Comparison of ENCODE assay signal across 1 cellular context in the genomic region with DNA sequence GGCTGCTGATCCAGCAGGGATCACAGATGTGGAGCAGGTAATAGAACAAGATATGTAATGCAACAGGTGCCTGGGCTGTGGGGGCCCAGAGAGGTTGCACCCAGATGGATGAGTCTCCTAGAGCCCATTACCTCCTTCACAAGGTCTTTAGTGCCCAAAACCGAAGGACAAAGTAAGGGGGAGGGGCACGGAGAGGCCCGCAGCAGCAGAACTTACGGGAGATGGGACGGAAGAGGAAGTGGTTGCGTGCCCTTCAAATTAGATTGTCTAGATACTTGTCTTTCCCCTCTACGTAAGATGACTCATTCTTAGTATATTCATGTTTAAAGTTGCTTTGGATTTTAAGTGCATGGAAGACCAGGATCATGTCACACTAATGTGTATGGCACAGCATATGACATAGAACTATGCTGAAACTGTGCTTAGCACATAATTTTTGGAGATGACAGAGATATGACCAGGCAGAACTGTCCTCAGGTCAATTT.
TF ChIP-seq lines count a peak whose summit lies in the region.

No MANE protein-coding gene starts in this region.

TF ChIP-seq in HCT116, 20 proteins besides CTCF, POLR2A, EP300 and RAD21 (continued from another document):
- TF ChIP-seq, protein P1, sequence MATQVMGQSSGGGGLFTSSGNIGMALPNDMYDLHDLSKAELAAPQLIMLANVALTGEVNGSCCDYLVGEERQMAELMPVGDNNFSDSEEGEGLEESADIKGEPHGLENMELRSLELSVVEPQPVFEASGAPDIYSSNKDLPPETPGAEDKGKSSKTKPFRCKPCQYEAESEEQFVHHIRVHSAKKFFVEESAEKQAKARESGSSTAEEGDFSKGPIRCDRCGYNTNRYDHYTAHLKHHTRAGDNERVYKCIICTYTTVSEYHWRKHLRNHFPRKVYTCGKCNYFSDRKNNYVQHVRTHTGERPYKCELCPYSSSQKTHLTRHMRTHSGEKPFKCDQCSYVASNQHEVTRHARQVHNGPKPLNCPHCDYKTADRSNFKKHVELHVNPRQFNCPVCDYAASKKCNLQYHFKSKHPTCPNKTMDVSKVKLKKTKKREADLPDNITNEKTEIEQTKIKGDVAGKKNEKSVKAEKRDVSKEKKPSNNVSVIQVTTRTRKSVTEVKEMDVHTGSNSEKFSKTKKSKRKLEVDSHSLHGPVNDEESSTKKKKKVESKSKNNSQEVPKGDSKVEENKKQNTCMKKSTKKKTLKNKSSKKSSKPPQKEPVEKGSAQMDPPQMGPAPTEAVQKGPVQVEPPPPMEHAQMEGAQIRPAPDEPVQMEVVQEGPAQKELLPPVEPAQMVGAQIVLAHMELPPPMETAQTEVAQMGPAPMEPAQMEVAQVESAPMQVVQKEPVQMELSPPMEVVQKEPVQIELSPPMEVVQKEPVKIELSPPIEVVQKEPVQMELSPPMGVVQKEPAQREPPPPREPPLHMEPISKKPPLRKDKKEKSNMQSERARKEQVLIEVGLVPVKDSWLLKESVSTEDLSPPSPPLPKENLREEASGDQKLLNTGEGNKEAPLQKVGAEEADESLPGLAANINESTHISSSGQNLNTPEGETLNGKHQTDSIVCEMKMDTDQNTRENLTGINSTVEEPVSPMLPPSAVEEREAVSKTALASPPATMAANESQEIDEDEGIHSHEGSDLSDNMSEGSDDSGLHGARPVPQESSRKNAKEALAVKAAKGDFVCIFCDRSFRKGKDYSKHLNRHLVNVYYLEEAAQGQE (IDR thresholded peaks at IDR 0.05; ENCODE audit: low read depth) = no peak
- TF ChIP-seq EZH2 (IDR thresholded peaks at IDR 0.05) (no peak), ZNF274 (IDR thresholded peaks at IDR 0.05; ENCODE audit: low read depth, low read length) (no peak), SRF (IDR thresholded peaks at IDR 0.05; ENCODE audit: low read depth) (no peak), ZFX (IDR thresholded peaks at IDR 0.05) (no peak), POLR2AphosphoS5 (IDR thresholded peaks at IDR 0.05; ENCODE audit: low read depth, low read length) (no peak), ELF1 (IDR thresholded peaks at IDR 0.05; ENCODE audit: borderline replicate concordance, low read depth) (no peak), YY1 (IDR thresholded peaks at IDR 0.05; ENCODE audit: extremely low read depth, insufficient replicate concordance, low read depth, low read length) (no peak), SP1 (IDR thresholded peaks at IDR 0.05; ENCODE audit: low read depth) (no peak), JUND (IDR thresholded peaks at IDR 0.05) (no peak), SIN3A (IDR thresholded peaks at IDR 0.05; ENCODE audit: low read depth) (no peak), FOSL1 (IDR thresholded peaks at IDR 0.05; ENCODE audit: low read depth) (no peak), EGR1 (IDR thresholded peaks at IDR 0.05; ENCODE audit: low read depth) (no peak), TCF7L2 (IDR thresholded peaks at IDR 0.05; ENCODE audit: borderline replicate concordance, extremely low read depth, insufficient read depth, insufficient read length) (no peak), CBX3 (IDR thresholded peaks at IDR 0.05; ENCODE audit: low read depth) (no peak), MAX (IDR thresholded peaks at IDR 0.05) (no peak), CEBPB (IDR thresholded peaks at IDR 0.05; ENCODE audit: low read depth) (no peak)
- TF ChIP-seq, protein P2, sequence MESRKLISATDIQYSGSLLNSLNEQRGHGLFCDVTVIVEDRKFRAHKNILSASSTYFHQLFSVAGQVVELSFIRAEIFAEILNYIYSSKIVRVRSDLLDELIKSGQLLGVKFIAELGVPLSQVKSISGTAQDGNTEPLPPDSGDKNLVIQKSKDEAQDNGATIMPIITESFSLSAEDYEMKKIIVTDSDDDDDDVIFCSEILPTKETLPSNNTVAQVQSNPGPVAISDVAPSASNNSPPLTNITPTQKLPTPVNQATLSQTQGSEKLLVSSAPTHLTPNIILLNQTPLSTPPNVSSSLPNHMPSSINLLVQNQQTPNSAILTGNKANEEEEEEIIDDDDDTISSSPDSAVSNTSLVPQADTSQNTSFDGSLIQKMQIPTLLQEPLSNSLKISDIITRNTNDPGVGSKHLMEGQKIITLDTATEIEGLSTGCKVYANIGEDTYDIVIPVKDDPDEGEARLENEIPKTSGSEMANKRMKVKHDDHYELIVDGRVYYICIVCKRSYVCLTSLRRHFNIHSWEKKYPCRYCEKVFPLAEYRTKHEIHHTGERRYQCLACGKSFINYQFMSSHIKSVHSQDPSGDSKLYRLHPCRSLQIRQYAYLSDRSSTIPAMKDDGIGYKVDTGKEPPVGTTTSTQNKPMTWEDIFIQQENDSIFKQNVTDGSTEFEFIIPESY (IDR thresholded peaks at IDR 0.05; ENCODE audit: extremely low read depth, insufficient replicate concordance, low read length) = no peak
